32 cellular contexts compared by ENCODE assay signal in the genomic region with DNA sequence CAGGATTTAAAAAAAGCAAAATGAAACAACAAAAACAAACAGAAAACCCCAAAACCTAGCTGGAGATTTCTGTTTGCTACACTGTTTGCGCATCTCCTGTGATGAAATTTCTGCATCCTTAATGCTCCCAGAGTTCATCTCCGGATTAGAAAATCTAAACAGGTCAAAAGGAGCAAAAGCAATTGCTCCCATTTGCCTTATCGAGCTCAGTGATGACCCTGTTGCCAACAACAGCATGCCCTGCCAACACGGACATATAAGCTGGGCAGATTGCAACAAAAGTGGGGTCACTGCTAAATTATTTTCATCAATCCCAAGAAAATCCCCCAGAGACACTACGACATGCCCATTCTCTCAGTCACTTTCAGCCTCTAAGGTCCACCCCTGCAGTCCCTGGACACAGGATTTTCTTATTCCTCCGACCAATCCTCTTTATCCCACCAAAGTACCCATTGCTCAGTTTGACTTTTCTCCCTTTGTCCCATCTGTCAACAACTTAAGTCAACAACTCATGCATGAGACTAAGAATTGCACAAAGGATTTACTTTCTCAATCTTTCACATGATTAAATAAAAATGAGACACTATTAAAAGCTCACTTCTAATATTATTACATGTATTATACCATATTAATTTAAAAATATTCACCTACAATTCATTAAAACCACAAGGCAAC.
DNase-seq lines count a peak whose midpoint lies in the region; ATAC-seq, FAIRE-seq and TF ChIP-seq lines count a peak whose summit lies in the region.
"Had no signal": no experiment of that assay in that cellular context is flagged by ENCODE, and none has a peak within 500 bp of the region (broad histone marks: within the 10 kb centered on the region; RNA-seq: fewer than 3 reads in every experiment).

No MANE protein-coding gene starts in this region.

- H3K4me2 ChIP-seq in GM23338 (no peak overlapping the region), HepG2 (ENCODE audit: low read depth, low read length) (no peak overlapping the region), trophoblast cell (ENCODE audit: low read length) (no peak overlapping the region)

- no peak overlapping the region for H3K4me3 Mint-ChIP-seq in GM23338
- H3K4me3 Mint-ChIP-seq in WTC11, result no peak overlapping the region
- H3K4me3 Mint-ChIP-seq: activated CD4-positive, alpha-beta memory T cell treated with anti-CD3 and anti-CD28 coated beads, Interleukin-2, amount 10 ng/mL, durations not matched to agents 7 days and 5 days; activated naive CD8-positive, alpha-beta T cell treated with anti-CD3 and anti-CD28 coated beads, Interleukin-2, amount 10 ng/mL, durations not matched to agents 7 days and 5 days; effector memory CD8-positive, alpha-beta T cell; neural crest cell had no signal

- H3F3A ChIP-seq in GM23338 (replicated peaks; ENCODE audit: low read depth), result no peaks in the 10 kb centered on the region

- ATAC-seq in GM23338, result no peak
- ATAC-seq in WTC11, result no peak
- ATAC-seq in HepG2, result peak; percentile 41; the same call in 2 of the 3 replicates
- ATAC-seq in HG03045 (IDR thresholded peaks at IDR 0.05; ENCODE audit: unreplicated experiment), result no peak
- ATAC-seq in upper lobe of left lung (ENCODE audit: low FRiP score in 2 of 2), result no peak
- ATAC-seq: effector memory CD8-positive, alpha-beta T cell; left cardiac atrium; stimulated activated naive CD8-positive, alpha-beta T cell treated with anti-CD3 and anti-CD28 coated beads, Interleukin-15, Interleukin-2, amounts not matched to agents 100 U/mL and 50 U/mL, for 24 hours had no signal

- no peak for DNase-seq in GM23338 (ENCODE audit: low spot score)
- DNase-seq in WTC11 (ENCODE audit: low spot score), result no peak
- DNase-seq in HepG2 (ENCODE audit: low spot score), result peak; percentile 19
- no peak for DNase-seq in trophoblast cell
- no peak for DNase-seq in SHP77 (lab: John Stamatoyannopoulos, UW)
- no peak for DNase-seq in upper lobe of left lung
- DNase-seq: activated CD4-positive, alpha-beta memory T cell treated with anti-CD3 and anti-CD28 coated beads, Interleukin-2, amount 10 ng/mL, durations not matched to agents 7 days and 5 days; activated effector memory CD4-positive, alpha-beta T cell treated with Interleukin-2 at 50 U/mL for 16 hours; activated naive CD8-positive, alpha-beta T cell treated with anti-CD3 and anti-CD28 coated beads, Interleukin-2, amount 10 ng/mL, durations not matched to agents 7 days and 5 days; C1 segment of cervical spinal cord; central memory CD4-positive, alpha-beta T cell; COR-L47; cortex of kidney; DMS53; effector memory CD8-positive, alpha-beta T cell; HCEC 1CT; left cardiac atrium; mammary epithelial cell; NCI-H1092 treated with DMSO at 0.1 percent for 48 hours; NCI-H187; NCI-H2171; NCI-H510A; RPMI8226; small intestine; stimulated activated naive CD8-positive, alpha-beta T cell treated with anti-CD3 and anti-CD28 coated beads, Interleukin-15, Interleukin-2, amounts not matched to agents 100 U/mL and 50 U/mL, for 24 hours had no signal

- TF ChIP-seq RAD21 in HepG2 (CRISPR knock-in tag; IDR thresholded peaks at IDR 0.05), result no peak

- POLR2A ChIA-PET in WTC11 (lab: Charles Lee) (no interaction called here), HepG2 (lab: Yijun Ruan, JAX) (no interaction called here)

- H3K4me1 Mint-ChIP-seq in GM23338 (no peaks in the 10 kb centered on the region), WTC11 (no peaks in the 10 kb centered on the region)
- H3K4me1 Mint-ChIP-seq: neural crest cell had no signal

- no TSS peak for BruUV-seq in HepG2 (replicated peaks; lab: Mats Ljungman, UMichigan)

- H3K27me3 Mint-ChIP-seq in GM23338 (ENCODE audit: insufficient read depth, low read depth, poor library complexity), result no peaks in the 10 kb centered on the region
- H3K27me3 Mint-ChIP-seq in WTC11 (ENCODE audit: low read depth), result no peaks in the 10 kb centered on the region
- H3K27me3 Mint-ChIP-seq: activated CD4-positive, alpha-beta memory T cell treated with anti-CD3 and anti-CD28 coated beads, Interleukin-2, amount 10 ng/mL, durations not matched to agents 7 days and 5 days; activated naive CD8-positive, alpha-beta T cell treated with anti-CD3 and anti-CD28 coated beads, Interleukin-2, amount 10 ng/mL, durations not matched to agents 7 days and 5 days; effector memory CD8-positive, alpha-beta T cell had no signal

- H3K9ac ChIP-seq in HepG2 (ENCODE audit: insufficient read depth, low read depth, low read length), result no peak overlapping the region
- H3K9ac ChIP-seq in trophoblast cell (ENCODE audit: low read length), result peak overlapping the region; percentile 68

- intact Hi-C loops in HepG2 (cut with micrococcal nuclease; ENCODE audit: unreplicated experiment), result no loop called here

- no peak overlapping the region for H2BK5ac ChIP-seq in trophoblast cell (ENCODE audit: low read depth, low read length, poor library complexity)

- H4K20me1 ChIP-seq in GM23338 (replicated peaks; ENCODE audit: insufficient read depth) (0 out of 2 replicates have a peak, but pooled peaks cover 4% of the 10 kb centered on the region), HepG2 (ENCODE audit: insufficient read depth, low read length) (no peaks in the 10 kb centered on the region)

- H3K36me3 Mint-ChIP-seq in GM23338 (ENCODE audit: low read depth), result peaks cover 64% of the 10 kb centered on the region
- peaks cover 56% of the 10 kb centered on the region for H3K36me3 Mint-ChIP-seq in WTC11

- H2AFZ ChIP-seq in GM23338 (no peak overlapping the region), HepG2 (ENCODE audit: low read length) (no peak overlapping the region), trophoblast cell (ENCODE audit: insufficient read depth, low read length, poor library complexity) (no peak overlapping the region)

- in situ Hi-C loops in HepG2 (cut with HindIII; ENCODE audit: extremely low pct_ligation_motif_present, low pct_unique_long_range_greater_than_20kb), result no loop called here

- no peaks in the 10 kb centered on the region for H3K4me1 ChIP-seq in GM23338 (ENCODE audit: insufficient read depth)
- H3K4me1 ChIP-seq in HepG2 (ENCODE audit: insufficient read depth, low read length), result peaks cover 18% of the 10 kb centered on the region
- no peaks in the 10 kb centered on the region for H3K4me1 ChIP-seq in trophoblast cell (ENCODE audit: control insufficient read depth in 1 of 2, insufficient read depth in 2 of 2, low read length in 2 of 2)
- H3K4me1 ChIP-seq in upper lobe of left lung, result no peaks in the 10 kb centered on the region
- H3K4me1 ChIP-seq: ascending aorta, vagina had no signal

- H3K9me3 Mint-ChIP-seq in GM23338 (no peaks in the 10 kb centered on the region), WTC11 (no peaks in the 10 kb centered on the region)
- H3K9me3 Mint-ChIP-seq: activated CD4-positive, alpha-beta memory T cell treated with anti-CD3 and anti-CD28 coated beads, Interleukin-2, amount 10 ng/mL, durations not matched to agents 7 days and 5 days; activated naive CD8-positive, alpha-beta T cell treated with anti-CD3 and anti-CD28 coated beads, Interleukin-2, amount 10 ng/mL, durations not matched to agents 7 days and 5 days; effector memory CD8-positive, alpha-beta T cell; neural crest cell had no signal

- H3K4me3 ChIP-seq in GM23338 (no peak overlapping the region), HepG2 (replicated peaks in 1 of 3; ENCODE audit: insufficient read depth in 1 of 3, low read depth in 2 of 3, low read length in 3 of 3) (no peak overlapping the region), trophoblast cell (ENCODE audit: low read depth, low read length) (no peak overlapping the region), upper lobe of left lung (no peak overlapping the region)
- H3K4me3 ChIP-seq: ascending aorta, SK-N-MC, thoracic aorta, vagina had no signal

- no peak for FAIRE-seq in HepG2 (lab: Jason Lieb, UNC)
- FAIRE-seq: GM12892, small intestine had no signal

- H3K27ac ChIP-seq in GM23338 (ENCODE audit: low read depth), result no peak overlapping the region
- no peak overlapping the region for H3K27ac ChIP-seq in HepG2 (ENCODE audit: extremely low read length, insufficient read depth, low read length)
- H3K27ac ChIP-seq in trophoblast cell (ENCODE audit: low read depth, low read length), result no peak overlapping the region
- H3K27ac ChIP-seq in upper lobe of left lung, result no peak overlapping the region
- H3K27ac ChIP-seq: ascending aorta, SK-N-MC, thoracic aorta, vagina had no signal

- no peak overlapping the region for H4K91ac ChIP-seq in trophoblast cell (ENCODE audit: low read depth, low read length)

- no peak overlapping the region for H4K12ac ChIP-seq in trophoblast cell (ENCODE audit: low read depth, low read length)

- no peak overlapping the region for H3K18ac ChIP-seq in trophoblast cell (ENCODE audit: low read length)

- H3K27ac Mint-ChIP-seq in GM23338, result peak overlapping the region; percentile 17
- H3K27ac Mint-ChIP-seq in WTC11, result peak overlapping the region; percentile 33; the same call in 1 of the 2 replicates
- H3K27ac Mint-ChIP-seq: activated CD4-positive, alpha-beta memory T cell treated with anti-CD3 and anti-CD28 coated beads, Interleukin-2, amount 10 ng/mL, durations not matched to agents 7 days and 5 days; activated naive CD8-positive, alpha-beta T cell treated with anti-CD3 and anti-CD28 coated beads, Interleukin-2, amount 10 ng/mL, durations not matched to agents 7 days and 5 days; effector memory CD8-positive, alpha-beta T cell had no signal

- H2BK120ac ChIP-seq in trophoblast cell (ENCODE audit: insufficient read depth, low read length, poor library complexity), result no peak overlapping the region

- CTCF ChIA-PET in WTC11 (lab: Charles Lee) (no interaction called here), HepG2 (lab: Yijun Ruan, JAX; ENCODE audit: low intra/inter-chr PET ratio, low total read pairs) (interaction anchor here (0.7 kb wide), 1 partner anchor 20 kb away, joined by 3 read pairs; no protein-coding TSS in a partner anchor)

- no peak for TF ChIP-seq CTCF in GM23338 (conservative IDR thresholded peaks at IDR 0.05; ENCODE audit: low read depth in 2 of 2)
- TF ChIP-seq CTCF in WTC11 (IDR thresholded peaks at IDR 0.05), result no peak
- TF ChIP-seq CTCF in HepG2 (CRISPR knock-in tag; IDR thresholded peaks at IDR 0.05), result no peak
- no peak for TF ChIP-seq CTCF in upper lobe of left lung (IDR thresholded peaks at IDR 0.05)

- TF ChIP-seq POLR2A in HepG2 (IDR thresholded peaks at IDR 0.05; ENCODE audit: insufficient read depth in 1 of 2, low read depth in 2 of 2, low read length in 2 of 2) (no peak), upper lobe of left lung (IDR thresholded peaks at IDR 0.05) (no peak)

- peak overlapping the region; percentile 63 for H3K23ac ChIP-seq in trophoblast cell (ENCODE audit: low read length)

- H3K36me3 ChIP-seq in GM23338 (ENCODE audit: insufficient read depth) (peaks cover 14% of the 10 kb centered on the region), HepG2 (replicated peaks in 1 of 2; ENCODE audit: control insufficient read depth in 1 of 2, insufficient read depth in 2 of 2, low read length in 2 of 2) (peaks cover 17 to 47% of the 10 kb centered on the region in 2 experiments), trophoblast cell (ENCODE audit: control insufficient read depth in 1 of 2, insufficient read depth in 2 of 2, low read length in 2 of 2) (peaks cover 13 to 18% of the 10 kb centered on the region in 2 experiments), upper lobe of left lung (peaks cover 0 to 48% (median 2%) of the 10 kb centered on the region in 4 donors)

- H3K27me3 ChIP-seq in GM23338 (ENCODE audit: insufficient read depth) (no peaks in the 10 kb centered on the region), HepG2 (ENCODE audit: control insufficient read depth in 1 of 2, insufficient read depth in 2 of 2, low read length in 2 of 2) (no peaks in the 10 kb centered on the region), trophoblast cell (ENCODE audit: insufficient read depth, low read length) (no peaks in the 10 kb centered on the region), upper lobe of left lung (no peaks in the 10 kb centered on the region)
- H3K27me3 ChIP-seq: ascending aorta, vagina had no signal

- H3K79me2 ChIP-seq in GM23338 (replicated peaks; ENCODE audit: insufficient read depth) (0 out of 2 replicates have a peak, but pooled peaks cover 12% of the 10 kb centered on the region), HepG2 (ENCODE audit: insufficient read depth, low read length) (peaks cover 3% of the 10 kb centered on the region), trophoblast cell (ENCODE audit: control insufficient read depth, insufficient read depth, low read length, poor library complexity) (no peaks in the 10 kb centered on the region)

- H2BK12ac ChIP-seq in trophoblast cell (ENCODE audit: low read length), result no peak overlapping the region

- no peak overlapping the region for H3K4ac ChIP-seq in trophoblast cell (ENCODE audit: low read depth, low read length)

- H3K14ac ChIP-seq in trophoblast cell (ENCODE audit: low read length), result no peak overlapping the region

- 89% methylated on average over 6 of the region's 6 CpGs for WGBS in HepG2 (ENCODE audit: low lambda C conversion rate)
- WGBS in trophoblast cell (ENCODE audit: extremely low coverage, insufficient coverage, insufficient read length), result no CpG with 5 or more reads among the region's 6 CpGs
- WGBS in upper lobe of left lung, 2 donors, result 91 to 92% methylated on average over 6 of the region's 6 CpGs

- no peak overlapping the region for H4K8ac ChIP-seq in trophoblast cell (ENCODE audit: low read depth, low read length)

- no peak overlapping the region for H2AK5ac ChIP-seq in trophoblast cell (ENCODE audit: low read length)

- no peaks in the 10 kb centered on the region for H3K79me1 ChIP-seq in trophoblast cell (ENCODE audit: low read length)

- no peaks in the 10 kb centered on the region for H3K9me2 ChIP-seq in GM23338 (ENCODE audit: insufficient read depth)

- TF ChIP-seq EP300 in HepG2 (IDR thresholded peaks at IDR 0.05; ENCODE audit: low read depth in 2 of 2, low read length in 2 of 2) (no peak), HepG2 (CRISPR knock-in tag; IDR thresholded peaks at IDR 0.05; ENCODE audit: borderline replicate concordance) (no peak), upper lobe of left lung (IDR thresholded peaks at IDR 0.05) (no peak)

- H3K9me3 ChIP-seq in HepG2 (ENCODE audit: low read length) (no peaks in the 10 kb centered on the region), trophoblast cell (ENCODE audit: insufficient read depth, low read depth, low read length) (no peaks in the 10 kb centered on the region), upper lobe of left lung (no peaks in the 10 kb centered on the region)
- H3K9me3 ChIP-seq: ascending aorta, thoracic aorta, vagina had no signal
